ENCODE assay signal across 12 cellular contexts in the genomic region with DNA sequence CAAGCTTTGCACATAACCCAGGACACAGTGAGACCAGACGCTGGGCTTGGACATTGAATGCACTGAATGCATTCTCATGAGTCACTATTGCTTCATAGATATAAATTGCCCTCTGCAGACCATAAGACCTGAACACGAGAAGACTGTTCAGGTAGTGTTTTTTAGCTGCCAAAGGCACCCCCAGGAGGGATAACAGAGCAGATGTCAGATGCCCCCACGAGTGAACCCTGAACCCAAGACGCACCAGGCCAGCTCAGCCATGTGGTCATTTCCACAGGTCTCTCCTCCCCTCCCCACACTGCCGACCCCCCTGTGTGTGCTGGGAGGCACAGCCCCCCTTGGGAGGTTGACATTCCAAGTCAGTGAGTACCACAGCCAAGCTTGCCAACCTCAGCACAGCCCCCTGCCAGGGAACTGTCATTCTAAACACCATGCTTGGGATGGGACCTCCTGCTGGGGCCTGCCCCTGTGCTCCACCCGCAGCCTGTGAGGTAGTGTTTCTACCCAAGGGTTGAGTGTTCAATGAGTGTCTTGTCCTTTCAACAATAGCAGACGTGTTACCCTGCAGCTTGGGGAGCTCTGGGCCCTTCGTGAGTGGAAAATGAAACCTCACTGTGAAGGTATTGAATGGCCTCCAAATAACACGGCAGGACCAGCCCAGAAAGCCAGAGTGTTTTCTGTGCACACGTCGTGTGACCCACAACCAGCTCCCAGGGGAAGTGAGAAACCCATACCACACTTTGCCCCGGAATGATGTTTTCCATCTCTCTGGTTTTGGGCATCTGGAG.
DNase-seq lines count a peak whose midpoint lies in the region; ATAC-seq and TF ChIP-seq lines count a peak whose summit lies in the region.
"Had no signal": no experiment of that assay in that cellular context is flagged by ENCODE, and none has a peak within 500 bp of the region (broad histone marks: within the 10 kb centered on the region; RNA-seq: fewer than 3 reads in every experiment).

No MANE protein-coding gene starts in this region.

- no peak for ATAC-seq in T-helper 17 cell
- ATAC-seq: activated T-helper 17 cell treated with anti-CD3 and anti-CD28 coated beads, Interleukin-2, amount 50 U/mL, for 72 hours had no signal

- H3K27ac Mint-ChIP-seq in osteocyte (ENCODE audit: unreplicated experiment) (peak overlapping the region; percentile 83), T-helper 17 cell (no peak overlapping the region)
- H3K27ac Mint-ChIP-seq: activated T-helper 17 cell treated with anti-CD3 and anti-CD28 coated beads, Interleukin-2, amount 50 U/mL, for 72 hours; memory B cell had no signal

- H3K4me1 Mint-ChIP-seq in osteocyte (ENCODE audit: unreplicated experiment): peaks cover 49% of the 10 kb centered on the region
- H3K4me1 Mint-ChIP-seq in T-helper 17 cell: peaks cover 2% of the 10 kb centered on the region
- H3K4me1 Mint-ChIP-seq: activated T-helper 17 cell treated with anti-CD3 and anti-CD28 coated beads, Interleukin-2, amount 50 U/mL, for 72 hours; memory B cell had no signal

- H3K9me3 Mint-ChIP-seq in osteocyte (ENCODE audit: unreplicated experiment): no peaks in the 10 kb centered on the region
- H3K9me3 Mint-ChIP-seq: activated T-helper 17 cell treated with anti-CD3 and anti-CD28 coated beads, Interleukin-2, amount 50 U/mL, for 72 hours; memory B cell had no signal

- H3K4me3 ChIP-seq in choroid plexus epithelial cell (ENCODE audit: low read depth, low read length): no peak overlapping the region

- H3K4me3 Mint-ChIP-seq in osteocyte (ENCODE audit: unreplicated experiment) (peak overlapping the region; percentile 15), T-helper 17 cell (no peak overlapping the region)
- H3K4me3 Mint-ChIP-seq: activated T-helper 17 cell treated with anti-CD3 and anti-CD28 coated beads, Interleukin-2, amount 50 U/mL, for 72 hours; memory B cell had no signal

- peak; percentile 48 for DNase-seq in H4 (ENCODE audit: low spot score)
- DNase-seq in RPMI7951 (ENCODE audit: low read depth): peak; percentile 34
- DNase-seq in choroid plexus epithelial cell (ENCODE audit: low read depth): peak; percentile 77
- peak; percentile 91 for DNase-seq in osteocyte (ENCODE audit: extremely low spot score, unreplicated experiment)
- no peak for DNase-seq in middle frontal gyrus (ENCODE audit: extremely low spot score, low spot score)
- no peak for DNase-seq in NCI-H1417 (lab: John Stamatoyannopoulos, UW)
- DNase-seq in T-helper 17 cell: no peak
- DNase-seq: activated CD4-positive, alpha-beta T cell treated with anti-CD3 and anti-CD28 coated beads for 1 hour; KBM-7; NCI-H1694 treated with DMSO at 0.1 percent for 48 hours had no signal

- H3K36me3 Mint-ChIP-seq in osteocyte (ENCODE audit: unreplicated experiment) (no peaks in the 10 kb centered on the region), T-helper 17 cell (ENCODE audit: low read depth) (no peaks in the 10 kb centered on the region)
- H3K36me3 Mint-ChIP-seq: memory B cell had no signal

- no peaks in the 10 kb centered on the region for H3K27me3 Mint-ChIP-seq in osteocyte (ENCODE audit: unreplicated experiment)
- H3K27me3 Mint-ChIP-seq in T-helper 17 cell: peaks cover 31% of the 10 kb centered on the region

- TF ChIP-seq CTCF in choroid plexus epithelial cell (conservative IDR thresholded peaks at IDR 0.05; ENCODE audit: low read depth, low read length): no peak
- no peak for TF ChIP-seq CTCF in osteocyte (IDR thresholded peaks at IDR 0.05)

- no peaks in the 10 kb centered on the region for H3K9me3 ChIP-seq in T-helper 17 cell (ENCODE audit: control insufficient read depth, low read length, poor library complexity, severe bottlenecking)

Comparison
In these comparisons a context has a peak if more than half of its experiments do, and no peak if none do; other contexts are left out.
1. DNase-seq: peak in H4 (single experiment), RPMI7951 (single experiment), choroid plexus epithelial cell (single experiment) and osteocyte (single experiment); none in middle frontal gyrus (single experiment), NCI-H1417 (0 of 3) and T-helper 17 cell (0 of 3).